In the genomic region with DNA sequence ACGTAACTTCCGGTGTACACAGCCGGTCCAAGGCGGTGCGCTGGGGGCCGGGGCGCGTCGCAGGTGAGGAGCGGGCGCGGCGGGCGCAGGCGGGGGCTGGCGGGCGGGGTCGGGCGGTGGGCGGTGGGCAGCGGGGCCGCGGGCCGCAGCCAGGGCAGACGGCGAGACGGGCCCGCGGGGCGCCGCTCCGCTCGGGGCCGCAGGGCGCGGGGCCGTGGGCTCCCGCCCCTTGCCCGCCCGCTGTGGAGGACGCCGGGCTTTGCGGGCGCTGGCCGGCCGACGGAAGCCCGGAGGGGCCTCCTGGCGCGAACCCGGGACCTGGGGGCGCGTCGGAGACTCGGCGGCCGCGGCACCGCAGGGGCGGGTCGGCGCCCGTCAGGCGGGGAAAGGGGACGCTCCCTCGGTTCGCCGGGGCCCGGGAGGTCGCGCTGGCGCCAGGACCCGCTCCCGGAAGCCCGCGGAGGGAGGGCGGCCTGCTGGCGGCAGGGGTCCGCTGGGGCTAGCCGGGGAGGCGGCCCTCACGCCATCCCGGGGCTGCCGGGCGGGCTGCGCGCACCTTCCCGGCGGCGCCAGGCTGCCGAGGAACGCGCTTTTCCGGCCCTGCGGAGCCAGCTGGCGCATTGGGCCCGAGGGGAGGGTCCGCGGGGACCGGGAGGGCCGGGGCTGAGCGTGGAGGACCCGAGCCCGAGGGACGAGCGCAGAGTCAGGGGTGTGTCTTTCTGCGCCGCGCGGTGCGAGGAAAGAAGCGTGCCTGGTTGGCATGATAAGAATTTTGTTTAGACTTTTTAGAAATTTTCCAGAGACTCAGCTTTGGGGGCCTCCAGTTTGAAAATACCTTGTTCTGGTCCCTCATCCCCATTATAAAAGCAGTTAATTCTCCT, we compare ENCODE assay signal across 8 cellular contexts. TPM values are rescaled to one million over a fixed set of nuclear protein-coding genes. Genes with fewer than 3 reads are reported as not detected.
DNase-seq lines count a peak whose midpoint lies in the region; ATAC-seq and TF ChIP-seq lines count a peak whose summit lies in the region.

A gene with protein sequence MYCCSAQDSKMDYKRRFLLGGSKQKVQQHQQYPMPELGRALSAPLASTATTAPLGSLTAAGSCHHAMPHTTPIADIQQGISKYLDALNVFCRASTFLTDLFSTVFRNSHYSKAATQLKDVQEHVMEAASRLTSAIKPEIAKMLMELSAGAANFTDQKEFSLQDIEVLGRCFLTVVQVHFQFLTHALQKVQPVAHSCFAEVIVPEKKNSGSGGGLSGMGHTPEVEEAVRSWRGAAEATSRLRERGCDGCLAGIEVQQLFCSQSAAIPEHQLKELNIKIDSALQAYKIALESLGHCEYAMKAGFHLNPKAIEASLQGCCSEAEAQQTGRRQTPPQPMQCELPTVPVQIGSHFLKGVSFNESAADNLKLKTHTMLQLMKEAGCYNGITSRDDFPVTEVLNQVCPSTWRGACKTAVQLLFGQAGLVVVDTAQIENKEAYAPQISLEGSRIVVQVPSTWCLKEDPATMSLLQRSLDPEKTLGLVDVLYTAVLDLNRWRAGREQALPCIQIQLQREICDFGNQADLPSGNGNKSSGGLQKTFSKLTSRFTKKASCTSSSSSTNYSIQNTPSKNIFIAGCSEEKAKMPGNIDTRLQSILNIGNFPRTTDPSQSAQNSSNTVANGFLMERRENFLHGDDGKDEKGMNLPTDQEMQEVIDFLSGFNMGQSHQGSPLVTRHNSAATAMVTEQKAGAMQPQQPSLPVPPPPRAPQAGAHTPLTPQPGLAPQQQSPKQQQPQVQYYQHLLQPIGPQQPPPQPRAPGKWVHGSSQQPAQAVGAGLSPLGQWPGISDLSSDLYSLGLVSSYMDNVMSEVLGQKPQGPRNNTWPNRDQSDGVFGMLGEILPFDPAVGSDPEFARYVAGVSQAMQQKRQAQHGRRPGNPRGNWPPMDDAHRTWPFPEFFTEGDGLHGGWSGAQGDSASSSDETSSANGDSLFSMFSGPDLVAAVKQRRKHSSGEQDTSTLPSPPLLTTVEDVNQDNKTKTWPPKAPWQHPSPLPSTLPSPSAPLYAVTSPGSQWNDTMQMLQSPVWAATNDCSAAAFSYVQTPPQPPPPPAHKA (N-terminal part only) (plus strand): TSS at position 3 of the 881 bp plus-strand sequence. CDS start 45,920 bp downstream, outside the sequence.

- WGBS in body of pancreas, 2 donors = 0% methylated on average over 1 to 80 of the region's 112 CpGs

- no TSS peak for BruUV-seq in Caco-2 (replicated peaks; lab: Mats Ljungman, UMichigan)

- H3K27ac ChIP-seq in body of pancreas (peak within 1 kb of the TSS; percentile 88 to 99 (median 92)), iPS-18a (ENCODE audit: low read length) (no peak within 1 kb of the TSS), skeletal muscle tissue (ENCODE audit: low read depth, low read length) (peak within 1 kb of the TSS; percentile 95)

- H3K27ac Mint-ChIP-seq in Caco-2 (ENCODE audit: unreplicated experiment) = peak within 1 kb of the TSS; percentile 91

- POLR2A ChIA-PET in Caco-2 (lab: Charles Lee) = no interaction called here

- H3K9ac ChIP-seq in iPS-18a (ENCODE audit: low read length) (peak within 1 kb of the TSS; percentile 74), skeletal muscle tissue (ENCODE audit: low read depth in 1 of 3, low read length in 3 of 3) (peak within 1 kb of the TSS; percentile 88 to 98 (median 96))

- peak in 1 of 3 donors; percentile 17 for TF ChIP-seq POLR2A in body of pancreas (IDR thresholded peaks at IDR 0.05)

- H3K9me3 ChIP-seq in Caco-2 (no peaks in the 10 kb centered on the region), body of pancreas (no peaks in the 10 kb centered on the region), iPS-18a (ENCODE audit: control insufficient read depth, low read depth, low read length) (no peaks in the 10 kb centered on the region), skeletal muscle tissue (ENCODE audit: control insufficient read depth in 3 of 3, low read length in 3 of 3) (no peaks in the 10 kb centered on the region)

- no peaks in the 10 kb centered on the region for H3K27me3 ChIP-seq in Caco-2 (replicated peaks; ENCODE audit: control insufficient read depth, insufficient read depth, low read length)
- H3K27me3 ChIP-seq in body of pancreas = no peaks in the 10 kb centered on the region
- no peaks in the 10 kb centered on the region for H3K27me3 ChIP-seq in iPS-18a (ENCODE audit: control insufficient read depth, insufficient read depth, low read length)
- H3K27me3 ChIP-seq in skeletal muscle tissue (ENCODE audit: control insufficient read depth in 3 of 3, insufficient read depth in 3 of 3, low read length in 3 of 3) = no peaks in the 10 kb centered on the region

- intact Hi-C loops in Caco-2 (cut with micrococcal nuclease; ENCODE audit: unreplicated experiment) (loop anchor here (5.0 kb wide), 1 partner anchor 83 kb away; no protein-coding TSS in a partner anchor), body of pancreas (cut with DNase I) (no loop called here)

- H3K4me1 ChIP-seq in Caco-2 = peaks cover 26% of the 10 kb centered on the region
- H3K4me1 ChIP-seq in body of pancreas = peaks cover 45% of the 10 kb centered on the region
- H3K4me1 ChIP-seq in iPS-18a (ENCODE audit: control insufficient read depth, low read depth, low read length) = no peaks in the 10 kb centered on the region
- H3K4me1 ChIP-seq in skeletal muscle tissue (ENCODE audit: control insufficient read depth in 3 of 3, insufficient read depth in 3 of 3, low read length in 3 of 3) = peaks cover 17 to 27% (median 27%) of the 10 kb centered on the region in 3 donors

- H3K36me3 Mint-ChIP-seq in Caco-2 (ENCODE audit: insufficient read depth, unreplicated experiment) = peaks cover 24% of the 10 kb centered on the region

- no peaks in the 10 kb centered on the region for H3K36me3 ChIP-seq in Caco-2 (ENCODE audit: control insufficient read depth, insufficient read depth, low read length)
- H3K36me3 ChIP-seq in body of pancreas (replicated peaks in 1 of 2; ENCODE audit: insufficient read depth in 1 of 2, low read depth in 2 of 2) = no peaks in the 10 kb centered on the region
- H3K36me3 ChIP-seq in iPS-18a (ENCODE audit: control insufficient read depth, low read depth, low read length) = no peaks in the 10 kb centered on the region
- H3K36me3 ChIP-seq in skeletal muscle tissue (ENCODE audit: control insufficient read depth in 3 of 3, insufficient read depth in 3 of 3, low read length in 3 of 3) = no peaks in the 10 kb centered on the region

- peaks cover 15% of the 10 kb centered on the region for H3K4me1 Mint-ChIP-seq in Caco-2 (ENCODE audit: low read depth, unreplicated experiment)

- H3K4me3 ChIP-seq in Caco-2 (ENCODE audit: low read depth, low read length) (peak within 1 kb of the TSS; percentile 80), body of pancreas (peak within 1 kb of the TSS; percentile 65 to 97), iPS-18a (ENCODE audit: low read length) (peak within 1 kb of the TSS; percentile 93), skeletal muscle tissue (ENCODE audit: low read length in 3 of 3) (peak within 1 kb of the TSS; percentile 88 to 90 (median 89))

- no peaks in the 10 kb centered on the region for H3K9me3 Mint-ChIP-seq in Caco-2 (ENCODE audit: unreplicated experiment)

- ATAC-seq in HG03571 (IDR thresholded peaks at IDR 0.05; ENCODE audit: unreplicated experiment) (peak; percentile 92), body of pancreas (peak; percentile 91)

- H3K27me3 Mint-ChIP-seq in Caco-2 (ENCODE audit: insufficient read depth, unreplicated experiment) = no peaks in the 10 kb centered on the region

- DNase-seq in Caco-2 = peak; percentile 65 to 89
- DNase-seq in GM20000 (ENCODE audit: low spot score) = peak; percentile 95
- DNase-seq in T-helper 1 cell = peak in 4 of 5 donors; percentile 40 to 82 (median 74)
- DNase-seq in body of pancreas = peak; percentile 48 to 93 (median 88)
- DNase-seq in AML-193 (lab: John Stamatoyannopoulos, UW) = no peak

- CTCF ChIA-PET in Caco-2 (lab: Charles Lee) = no interaction called here

- no peak for TF ChIP-seq CTCF in Caco-2 (IDR thresholded peaks at IDR 0.05; ENCODE audit: insufficient read depth in 1 of 2, low read depth in 1 of 2, low read length in 1 of 2, severe bottlenecking in 1 of 2, unreplicated experiment in 1 of 2)
- TF ChIP-seq CTCF in GM20000 (IDR thresholded peaks at IDR 0.05; ENCODE audit: extremely low read depth, missing control alignments) = no peak
- TF ChIP-seq CTCF in body of pancreas (IDR thresholded peaks at IDR 0.05) = no peak

- H3K4me3 Mint-ChIP-seq in Caco-2 (ENCODE audit: unreplicated experiment) = peak within 1 kb of the TSS; percentile 83

RNA-seq across cellular contexts. Expression of the gene that starts here (rescaled TPM):
- total RNA-seq in Caco-2 (2022) = 20.2 and 20.7 TPM in 2 replicates
- total RNA-seq in body of pancreas = 10 to 100 TPM; 17.1 to 26.4 TPM
- total RNA-seq in skeletal muscle tissue = 17.2 TPM

Comparison
In these comparisons a context has a peak if more than half of its experiments do, and no peak if none do; other contexts are left out.
1. DNase-seq: peak in Caco-2 (2 of 2), GM20000 (single experiment), T-helper 1 cell (4 of 5) and body of pancreas (4 of 4); none in AML-193 (0 of 2).
2. Peak in every context shown above with its lines, with median percentiles within 50 percentile points of each other: H3K4me3 ChIP-seq.